ENCODE assay signal across 15 cellular contexts in genomic region chr19:42760949-42761631, GRCh38. TPM values are rescaled to one million over a fixed set of nuclear protein-coding genes. Genes with fewer than 3 reads are reported as not detected.
DNase-seq lines count a peak whose midpoint lies in the region; FAIRE-seq and TF ChIP-seq lines count a peak whose summit lies in the region.
"Not testable (repeated sequence)": the region's sequence is repeated elsewhere in the genome, so short reads cannot be mapped to it uniquely, and the experiment has no call there.
"Had no signal": no experiment of that assay in that cellular context is flagged by ENCODE, and none has a peak within 500 bp of the region (broad histone marks: within the 10 kb centered on the region; RNA-seq: fewer than 3 reads in every experiment).

No MANE protein-coding gene starts in this region.

- CTCF ChIA-PET in PC-9 (lab: Charles Lee): interaction anchor here (0.6 kb wide), 1 partner anchor 321 kb away, joined by 3 read pairs; no protein-coding TSS in a partner anchor

- H3K27me3 ChIP-seq in PC-9 (ENCODE audit: insufficient read depth, low read depth); bronchial epithelial cell (ENCODE audit: control insufficient read depth, insufficient read depth, low read length): not testable (repeated sequence)

- 75 to 82% methylated on average over 3 of the region's 6 CpGs for WGBS in mesodermal cell (ENCODE audit: insufficient coverage in 2 of 2), 2 experiments

- H3K9me3 ChIP-seq in PC-9 (ENCODE audit: insufficient read depth, low read depth); mesodermal cell (ENCODE audit: control insufficient read depth, low read length): not testable (repeated sequence)

- peaks cover 20% of the 10 kb centered on the region for H3K4me1 ChIP-seq in PC-9 (replicated peaks; ENCODE audit: insufficient read depth)
- H3K4me1 ChIP-seq in mesodermal cell (ENCODE audit: control insufficient read depth, insufficient read depth, low read length, poor library complexity, severe bottlenecking): peaks cover 13% of the 10 kb centered on the region

- intact Hi-C loops in PC-9 (cut with micrococcal nuclease; ENCODE audit: unreplicated experiment): not testable (repeated sequence)

- POLR2A ChIA-PET in PC-9 (lab: Charles Lee; ENCODE audit: unreplicated experiment): not testable (repeated sequence)

- not testable (repeated sequence) for TF ChIP-seq POLR2A in H54 (IDR thresholded peaks at IDR 0.05; ENCODE audit: low read depth, low read length)

- H3K79me2 ChIP-seq in PC-9 (ENCODE audit: low read depth): not testable (repeated sequence)

- not testable (repeated sequence) for H3K9me2 ChIP-seq in PC-9 (ENCODE audit: insufficient read depth)

- BruUV-seq in PC-9 (replicated peaks; lab: Mats Ljungman, UMichigan): not testable (repeated sequence)

- not testable (repeated sequence) for FAIRE-seq in H54 (lab: Jason Lieb, UNC); bronchial epithelial cell (lab: Jason Lieb, UNC); urothelium cell line (lab: Jason Lieb, UNC)

- H3K4me2 ChIP-seq in PC-9: not testable (repeated sequence)

- DNase-seq in AG20443 (ENCODE audit: low spot score) (peak; percentile 61), H54 (ENCODE audit: insufficient read length, low spot score) (peak; percentile 17), PC-9 (peak; percentile 61 to 82), bronchial epithelial cell (ENCODE audit: low read depth) (peak; percentile 94), fibroblast of peridontal ligament (ENCODE audit: extremely low read depth) (peak; percentile 89), urothelium cell line (ENCODE audit: low spot score) (peak; percentile 62)
- DNase-seq in activated CD4-positive, alpha-beta T cell treated with anti-CD3 and anti-CD28 coated beads for 48 hours: peak; percentile 41

- TF ChIP-seq CTCF in PC-9 (conservative IDR thresholded peaks at IDR 0.05); bronchial epithelial cell (IDR thresholded peaks at IDR 0.05; ENCODE audit: insufficient read depth, low read length, severe bottlenecking): not testable (repeated sequence)

- H3K27ac ChIP-seq in PC-9 (peak overlapping the region; percentile 42), mesodermal cell (ENCODE audit: low read depth, low read length, severe bottlenecking) (peak overlapping the region; percentile 90)

- H2AFZ ChIP-seq in PC-9: not testable (repeated sequence)

- not testable (repeated sequence) for H3K4me3 ChIP-seq in PC-9; bronchial epithelial cell (ENCODE audit: low read depth, low read length); mesodermal cell (ENCODE audit: extremely low read depth, insufficient read depth, low read length, poor library complexity, severe bottlenecking)

- H3K36me3 ChIP-seq in PC-9 (ENCODE audit: low read depth); bronchial epithelial cell (ENCODE audit: control insufficient read depth, insufficient read depth, low read length); mesodermal cell (ENCODE audit: control insufficient read depth, insufficient read depth, low read length): not testable (repeated sequence)

- H3F3A ChIP-seq in PC-9 (ENCODE audit: insufficient read depth, low read depth): not testable (repeated sequence)

- not testable (repeated sequence) for H4K20me1 ChIP-seq in PC-9 (ENCODE audit: insufficient read depth)

RNA-seq across cellular contexts. Expression of gene PSG8, which starts 4.4 kb away (rescaled TPM):
- total RNA-seq in PC-9 (2021) (0.26 TPM in 1 of 2 replicates, not detected in the other), bronchial epithelial cell (not detected in 2 replicates)
- not detected for polyA plus RNA-seq in mesodermal cell (2013, experiment 1 of 2)
- polyA plus RNA-seq in mesodermal cell (2013, experiment 2 of 2): not detected
- total RNA-seq: activated naive CD8-positive, alpha-beta T cell treated with anti-CD3 and anti-CD28 coated beads, Interleukin-2, amount 10 ng/mL, durations not matched to agents 7 days and 5 days; HT-29; lower leg skin; omental fat pad; right lobe of liver; T-helper 2 cell treated with Interferon-gamma antibody and Interleukin-4, amounts not matched to agents 100 ng/mL and 5 ng/mL, for 36 hours; ureter had no signal

RNA-seq across cellular contexts. Expression of gene PSG3, which starts 20.8 kb away (rescaled TPM):
- total RNA-seq in PC-9 (2021): not detected in 2 replicates
- not detected in 2 replicates for total RNA-seq in bronchial epithelial cell
- not detected for polyA plus RNA-seq in mesodermal cell (2013, experiment 1 of 2)
- polyA plus RNA-seq in mesodermal cell (2013, experiment 2 of 2): not detected
- total RNA-seq: activated naive CD8-positive, alpha-beta T cell treated with anti-CD3 and anti-CD28 coated beads, Interleukin-2, amount 10 ng/mL, durations not matched to agents 7 days and 5 days; HT-29; lower leg skin; omental fat pad; right lobe of liver; T-helper 2 cell treated with Interferon-gamma antibody and Interleukin-4, amounts not matched to agents 100 ng/mL and 5 ng/mL, for 36 hours; ureter had no signal

Comparison
In these comparisons a context has a peak if more than half of its experiments do, and no peak if none do; other contexts are left out.
1. DNase-seq: peak in every context shown above with its lines; median percentile 94 in bronchial epithelial cell; 89 in fibroblast of peridontal ligament; 72 in PC-9; 62 in urothelium cell line; 61 in AG20443; 41 in activated CD4-positive, alpha-beta T cell treated with anti-CD3 and anti-CD28 coated beads for 48 hours; 17 in H54.